3 cellular contexts compared by ENCODE assay signal in the genomic region with DNA sequence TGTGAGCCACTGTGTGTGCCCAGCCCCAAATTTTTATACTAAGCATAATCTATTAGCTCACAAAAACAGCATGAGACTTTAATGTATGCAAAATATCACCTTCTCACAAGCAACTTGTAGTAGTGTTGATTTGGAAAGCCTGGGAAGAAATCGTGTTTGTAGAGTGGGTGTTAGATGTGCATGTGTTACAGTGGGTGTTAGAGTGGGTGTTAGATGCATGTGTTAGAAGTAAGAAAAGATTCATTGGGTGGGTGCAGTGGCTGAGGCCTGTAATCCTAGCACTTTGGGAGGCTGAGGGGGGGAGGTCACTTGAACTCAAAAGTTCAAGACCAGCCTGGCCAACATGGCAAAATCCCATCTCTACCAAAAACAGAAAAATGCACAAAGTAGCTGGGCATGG.
"Had no signal": no experiment of that assay in that cellular context is flagged by ENCODE, and none has a peak within 500 bp of the region (broad histone marks: within the 10 kb centered on the region; RNA-seq: fewer than 3 reads in every experiment).

No MANE protein-coding gene starts in this region.

- H3K4me3 ChIP-seq: GM12878 had no signal

- DNase-seq: GDM1, GF-D8 had no signal

- ATAC-seq: GM12878 had no signal
